15 cellular contexts compared by ENCODE assay signal in genomic region chr1:55275976-55276375, GRCh38.
DNase-seq lines count a peak whose midpoint lies in the region; ATAC-seq, FAIRE-seq and TF ChIP-seq lines count a peak whose summit lies in the region.
"Had no signal": no experiment of that assay in that cellular context is flagged by ENCODE, and none has a peak within 500 bp of the region (broad histone marks: within the 10 kb centered on the region; RNA-seq: fewer than 3 reads in every experiment).

No MANE protein-coding gene starts in this region.

- peaks cover 23% of the 10 kb centered on the region for H3K4me1 Mint-ChIP-seq in activated CD4-positive, alpha-beta T cell treated with anti-CD3 and anti-CD28 coated beads for 36 hours
- H3K4me1 Mint-ChIP-seq in activated CD4-positive, alpha-beta T cell treated with anti-CD3 and anti-CD28 coated beads, Interleukin-2, amount 10 ng/mL, durations not matched to agents 7 days and 5 days, result peaks cover 6% of the 10 kb centered on the region

- peak overlapping the region; percentile 36 for H3K27ac ChIP-seq in endothelial cell of umbilical vein (ENCODE audit: insufficient read depth, low read depth, low read length)
- H3K27ac ChIP-seq: VCaP had no signal

- no peaks in the 10 kb centered on the region for H3K27me3 Mint-ChIP-seq in activated CD4-positive, alpha-beta T cell treated with anti-CD3 and anti-CD28 coated beads for 36 hours
- H3K27me3 Mint-ChIP-seq in activated CD4-positive, alpha-beta T cell treated with anti-CD3 and anti-CD28 coated beads, Interleukin-2, amount 10 ng/mL, durations not matched to agents 7 days and 5 days, result no peaks in the 10 kb centered on the region

- FAIRE-seq in endothelial cell of umbilical vein (lab: Jason Lieb, UNC), result peak; percentile 63

- H3K36me3 Mint-ChIP-seq in activated CD4-positive, alpha-beta T cell treated with anti-CD3 and anti-CD28 coated beads for 36 hours (ENCODE audit: low read depth), result no peaks in the 10 kb centered on the region
- no peaks in the 10 kb centered on the region for H3K36me3 Mint-ChIP-seq in activated CD4-positive, alpha-beta T cell treated with anti-CD3 and anti-CD28 coated beads, Interleukin-2, amount 10 ng/mL, durations not matched to agents 7 days and 5 days (ENCODE audit: low read depth)
- H3K36me3 Mint-ChIP-seq: naive thymus-derived CD8-positive, alpha-beta T cell had no signal

- H3K36me3 ChIP-seq in endothelial cell of umbilical vein (ENCODE audit: control insufficient read depth in 2 of 2, extremely low read depth in 1 of 2, insufficient read depth in 2 of 2, low read length in 2 of 2), result no peaks in the 10 kb centered on the region

- no peaks in the 10 kb centered on the region for H4K20me1 ChIP-seq in endothelial cell of umbilical vein (replicated peaks; ENCODE audit: control insufficient read depth, extremely low read depth, insufficient read depth, low read length)

- intact Hi-C loops in activated CD4-positive, alpha-beta T cell treated with anti-CD3 and anti-CD28 coated beads for 36 hours (cut with DNase I, micrococcal nuclease), result loop anchor here (2.0 kb wide), 2 partner anchors 59 to 253 kb away; no protein-coding TSS in a partner anchor
- intact Hi-C loops in endothelial cell of umbilical vein (cut with micrococcal nuclease), result loop anchor here (2.0 kb wide), 3 partner anchors 61 to 205 kb away; partner anchors contain the start of gene USP24
- intact Hi-C loops in sciatic nerve (cut with DNase I), result loop anchor here (5.0 to 10.0 kb wide), 2 partner anchors 141 to 1316 kb away; no protein-coding TSS in a partner anchor

- H3K27ac Mint-ChIP-seq in activated CD4-positive, alpha-beta T cell treated with anti-CD3 and anti-CD28 coated beads for 36 hours, result no peak overlapping the region
- H3K27ac Mint-ChIP-seq in activated CD4-positive, alpha-beta T cell treated with anti-CD3 and anti-CD28 coated beads, Interleukin-2, amount 10 ng/mL, durations not matched to agents 7 days and 5 days, result no peak overlapping the region

- peak overlapping the region; percentile 34 for H3K4me2 ChIP-seq in endothelial cell of umbilical vein (ENCODE audit: insufficient read depth, low read length)

- no peaks in the 10 kb centered on the region for H3K9me3 ChIP-seq in endothelial cell of umbilical vein (replicated peaks; ENCODE audit: control insufficient read depth, insufficient read depth, low read length)

- peak overlapping the region; percentile 51 for H2AFZ ChIP-seq in endothelial cell of umbilical vein (ENCODE audit: low read depth, low read length)

- peaks cover 15% of the 10 kb centered on the region for H3K4me1 ChIP-seq in endothelial cell of umbilical vein (ENCODE audit: control insufficient read depth, extremely low read depth, insufficient read depth, low read length)

- H3K27me3 ChIP-seq in endothelial cell of umbilical vein (ENCODE audit: control insufficient read depth in 2 of 2, insufficient read depth in 2 of 2, low read length in 2 of 2), result no peaks in the 10 kb centered on the region

- DNase-seq in activated CD4-positive, alpha-beta T cell treated with anti-CD3 and anti-CD28 coated beads for 36 hours, result peak; percentile 23
- DNase-seq in activated CD4-positive, alpha-beta T cell treated with anti-CD3 and anti-CD28 coated beads, Interleukin-2, amount 10 ng/mL, durations not matched to agents 7 days and 5 days, result no peak
- DNase-seq in RPMI8226 (peak; percentile 50), endothelial cell of umbilical vein (ENCODE audit: low read depth, low spot score) (peak; percentile 57), sciatic nerve (ENCODE audit: low spot score) (no peak), HK-2 (ENCODE audit: unreplicated experiment) (no peak)
- no peak for DNase-seq in stimulated activated CD4-positive, alpha-beta T cell treated with anti-CD3 and anti-CD28 coated beads, Interleukin-1b, Interleukin-23, amount 100 ng/mL, for 48 hours
- DNase-seq: activated T-cell treated with anti-CD3 and anti-CD28 coated beads for 4 hours; effector memory CD4-positive, alpha-beta T cell; glutamatergic neuron; H7; Kasumi-1; naive thymus-derived CD8-positive, alpha-beta T cell had no signal

- H3K9me3 Mint-ChIP-seq in activated CD4-positive, alpha-beta T cell treated with anti-CD3 and anti-CD28 coated beads for 36 hours (ENCODE audit: low read depth), result no peaks in the 10 kb centered on the region
- H3K9me3 Mint-ChIP-seq in activated CD4-positive, alpha-beta T cell treated with anti-CD3 and anti-CD28 coated beads, Interleukin-2, amount 10 ng/mL, durations not matched to agents 7 days and 5 days, result no peaks in the 10 kb centered on the region
- H3K9me3 Mint-ChIP-seq: naive thymus-derived CD8-positive, alpha-beta T cell had no signal

- no peak overlapping the region for H3K9ac ChIP-seq in endothelial cell of umbilical vein (replicated peaks; ENCODE audit: extremely low read depth, insufficient read depth, low read length)

- no peak for TF ChIP-seq CTCF in endothelial cell of umbilical vein (IDR thresholded peaks at IDR 0.05; ENCODE audit: extremely low read depth in 1 of 2, insufficient read depth in 1 of 2, low read depth in 1 of 2, low read length in 2 of 2)

- dilution Hi-C loops in endothelial cell of umbilical vein (cut with MboI; ENCODE audit: extremely low pct_ligation_motif_present, low sequenced_read_pairs), result no loop called here

- no peak overlapping the region for H3K4me3 ChIP-seq in endothelial cell of umbilical vein (replicated peaks in 1 of 3; ENCODE audit: insufficient read depth in 1 of 3, low read depth in 1 of 3, low read length in 3 of 3)

- no peak overlapping the region for H3K4me3 Mint-ChIP-seq in activated CD4-positive, alpha-beta T cell treated with anti-CD3 and anti-CD28 coated beads for 36 hours
- no peak overlapping the region for H3K4me3 Mint-ChIP-seq in activated CD4-positive, alpha-beta T cell treated with anti-CD3 and anti-CD28 coated beads, Interleukin-2, amount 10 ng/mL, durations not matched to agents 7 days and 5 days
- H3K4me3 Mint-ChIP-seq: naive thymus-derived CD8-positive, alpha-beta T cell had no signal

- POLR2A ChIA-PET in activated CD4-positive, alpha-beta T cell treated with anti-CD3 and anti-CD28 coated beads for 36 hours (lab: Charles Lee), result no interaction called here
- POLR2A ChIA-PET in activated CD4-positive, alpha-beta T cell treated with anti-CD3 and anti-CD28 coated beads, Interleukin-2, amount 10 ng/mL, durations not matched to agents 7 days and 5 days (lab: Charles Lee), result no interaction called here
- POLR2A ChIA-PET in endothelial cell of umbilical vein (lab: Charles Lee), result no interaction called here

- H3K9me1 ChIP-seq in endothelial cell of umbilical vein (replicated peaks; ENCODE audit: control insufficient read depth, extremely low read depth, insufficient read depth, low read length), result no peaks in the 10 kb centered on the region

- no peaks in the 10 kb centered on the region for H3K79me2 ChIP-seq in endothelial cell of umbilical vein (ENCODE audit: control insufficient read depth, insufficient read depth, low read length)

- no peak for TF ChIP-seq POLR2A in endothelial cell of umbilical vein (IDR thresholded peaks at IDR 0.05; ENCODE audit: low read depth, low read length)

- CTCF ChIA-PET in activated CD4-positive, alpha-beta T cell treated with anti-CD3 and anti-CD28 coated beads for 36 hours (lab: Charles Lee), result interaction anchor here (0.6 to 6.7 kb wide), 3 partner anchors 137 to 1520 kb away, joined by 3 to 133 read pairs (median 3); no protein-coding TSS in a partner anchor
- CTCF ChIA-PET in activated CD4-positive, alpha-beta T cell treated with anti-CD3 and anti-CD28 coated beads, Interleukin-2, amount 10 ng/mL, durations not matched to agents 7 days and 5 days (lab: Charles Lee), result no interaction called here
- CTCF ChIA-PET in endothelial cell of umbilical vein (lab: Charles Lee), result interaction anchor here (0.9 to 3.8 kb wide), 5 partner anchors 135 to 331 kb away, joined by 3 to 82 read pairs (median 19); no protein-coding TSS in a partner anchor

- BruUV-seq in endothelial cell of umbilical vein (replicated peaks; lab: Mats Ljungman, UMichigan), result no TSS peak

- peak; percentile 40 for ATAC-seq in activated CD4-positive, alpha-beta T cell treated with anti-CD3 and anti-CD28 coated beads for 36 hours
- peak; percentile 19 for ATAC-seq in sciatic nerve
- no peak for ATAC-seq in GM21529 (IDR thresholded peaks at IDR 0.05; ENCODE audit: unreplicated experiment)
- ATAC-seq: naive thymus-derived CD8-positive, alpha-beta T cell had no signal

TF ChIP-seq in endothelial cell of umbilical vein, 7 proteins besides CTCF, POLR2A, EP300 and RAD21:
- TF ChIP-seq POLR2AphosphoS5 (IDR thresholded peaks at IDR 0.05; ENCODE audit: insufficient read depth, low read depth, low read length) (no peak), MYC (IDR thresholded peaks at IDR 0.05; ENCODE audit: low read depth, low read length) (no peak), JUN (IDR thresholded peaks at IDR 0.05; ENCODE audit: borderline replicate concordance, insufficient read depth, insufficient read length, low read depth) (no peak), GATA2 (IDR thresholded peaks at IDR 0.05; ENCODE audit: insufficient read depth, insufficient read length, low read depth, low read length) (no peak), FOS (IDR thresholded peaks at IDR 0.05; ENCODE audit: borderline replicate concordance, insufficient read depth, low read length) (no peak), MAX (IDR thresholded peaks at IDR 0.05; ENCODE audit: insufficient read depth, insufficient read length) (no peak), EZH2 (IDR thresholded peaks at IDR 0.05; ENCODE audit: borderline replicate concordance, low read depth, low read length, severe bottlenecking) (no peak)

Comparison
In these comparisons a context has a peak if more than half of its experiments do, and no peak if none do; other contexts are left out.
1. DNase-seq: peak in activated CD4-positive, alpha-beta T cell treated with anti-CD3 and anti-CD28 coated beads for 36 hours (single experiment), RPMI8226 (single experiment) and endothelial cell of umbilical vein (single experiment); none in activated CD4-positive, alpha-beta T cell treated with anti-CD3 and anti-CD28 coated beads, Interleukin-2, amount 10 ng/mL, durations not matched to agents 7 days and 5 days (single experiment), sciatic nerve (single experiment), HK-2 (single experiment) and stimulated activated CD4-positive, alpha-beta T cell treated with anti-CD3 and anti-CD28 coated beads, Interleukin-1b, Interleukin-23, amount 100 ng/mL, for 48 hours (single experiment).